In the genomic region with DNA sequence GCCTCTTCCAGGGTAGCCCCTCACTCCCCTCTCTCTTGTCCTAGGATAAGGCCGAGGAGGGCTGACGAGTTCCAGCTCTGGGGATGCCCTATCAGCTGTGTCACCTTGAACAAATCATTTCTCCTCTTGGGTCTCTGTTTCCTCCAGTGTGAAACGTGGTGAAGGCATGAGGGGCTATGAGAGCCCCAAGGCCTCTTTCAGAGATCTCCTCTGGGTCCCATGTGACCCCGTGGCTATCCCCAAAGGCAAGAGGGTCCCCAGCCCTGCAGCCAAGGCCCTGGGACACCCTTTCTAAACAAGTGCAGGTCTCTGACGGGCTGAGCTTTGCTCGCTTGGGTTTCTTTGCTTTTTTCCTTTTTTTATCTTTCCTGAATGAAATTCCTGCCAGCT, we compare ENCODE assay signal across 8 cellular contexts. TPM values are rescaled to one million over a fixed set of nuclear protein-coding genes. Genes with fewer than 3 reads are reported as not detected.
DNase-seq lines count a peak whose midpoint lies in the region; ATAC-seq and TF ChIP-seq lines count a peak whose summit lies in the region.

No MANE protein-coding gene starts in this region.

- H3K27me3 Mint-ChIP-seq in activated T-cell treated with anti-CD3 and anti-CD28 coated beads, Interleukin-2, amount 50 U/mL, for 4 hours (ENCODE audit: low read depth) = peaks cover 39% of the 10 kb centered on the region
- H3K27me3 Mint-ChIP-seq in activated naive CD8-positive, alpha-beta T cell treated with anti-CD3 and anti-CD28 coated beads, Interleukin-2, amount 50 U/mL, for 24 hours = peaks cover 30% of the 10 kb centered on the region

- TF ChIP-seq POLR2A in suprapubic skin (IDR thresholded peaks at IDR 0.05) = no peak

- peaks cover 16% of the 10 kb centered on the region for H3K4me1 ChIP-seq in suprapubic skin

- H3K4me3 Mint-ChIP-seq in activated T-cell treated with anti-CD3 and anti-CD28 coated beads, Interleukin-2, amount 50 U/mL, for 4 hours = peak overlapping the region; percentile 73
- H3K4me3 Mint-ChIP-seq in activated naive CD8-positive, alpha-beta T cell treated with anti-CD3 and anti-CD28 coated beads, Interleukin-2, amount 50 U/mL, for 24 hours = peak overlapping the region; percentile 58

- no peaks in the 10 kb centered on the region for H3K36me3 ChIP-seq in kidney epithelial cell (ENCODE audit: control insufficient read depth, insufficient read depth, low read length)
- H3K36me3 ChIP-seq in suprapubic skin = no peaks in the 10 kb centered on the region

- no peaks in the 10 kb centered on the region for H3K9me3 Mint-ChIP-seq in activated T-cell treated with anti-CD3 and anti-CD28 coated beads, Interleukin-2, amount 50 U/mL, for 4 hours
- H3K9me3 Mint-ChIP-seq in activated naive CD8-positive, alpha-beta T cell treated with anti-CD3 and anti-CD28 coated beads, Interleukin-2, amount 50 U/mL, for 24 hours = no peaks in the 10 kb centered on the region

- no peak for DNase-seq in activated T-cell treated with anti-CD3 and anti-CD28 coated beads, Interleukin-2, amount 50 U/mL, for 4 hours
- no peak for DNase-seq in activated T-cell treated with anti-CD3 and anti-CD28 coated beads, Interleukin-2, amount 50 U/mL, for 1 hour
- DNase-seq in activated naive CD8-positive, alpha-beta T cell treated with anti-CD3 and anti-CD28 coated beads, Interleukin-2, amount 50 U/mL, for 24 hours = no peak
- DNase-seq in kidney epithelial cell (ENCODE audit: low read depth) = no peak
- DNase-seq in suprapubic skin (ENCODE audit: low spot score in 2 of 2) = no peak
- no peak for DNase-seq in NCI-H2029 treated with DMSO at 0.1 percent for 48 hours (lab: John Stamatoyannopoulos, UW)
- DNase-seq in NCI-H1048 (lab: John Stamatoyannopoulos, UW) = no peak

- peak in 1 of 2 donors; percentile 8 for ATAC-seq in activated T-cell treated with anti-CD3 and anti-CD28 coated beads, Interleukin-2, amount 50 U/mL, for 4 hours
- no peak for ATAC-seq in activated naive CD8-positive, alpha-beta T cell treated with anti-CD3 and anti-CD28 coated beads, Interleukin-2, amount 50 U/mL, for 24 hours
- ATAC-seq in GM21423 (IDR thresholded peaks at IDR 0.05; ENCODE audit: unreplicated experiment) = no peak

- peaks cover 10% of the 10 kb centered on the region for H3K4me1 Mint-ChIP-seq in activated T-cell treated with anti-CD3 and anti-CD28 coated beads, Interleukin-2, amount 50 U/mL, for 4 hours (ENCODE audit: low read depth)
- peaks cover 9% of the 10 kb centered on the region for H3K4me1 Mint-ChIP-seq in activated naive CD8-positive, alpha-beta T cell treated with anti-CD3 and anti-CD28 coated beads, Interleukin-2, amount 50 U/mL, for 24 hours

- H3K27me3 ChIP-seq in kidney epithelial cell (ENCODE audit: control insufficient read depth, insufficient read depth, low read length) (no peaks in the 10 kb centered on the region), suprapubic skin (peaks cover 6% of the 10 kb centered on the region)

- H3K36me3 Mint-ChIP-seq in activated T-cell treated with anti-CD3 and anti-CD28 coated beads, Interleukin-2, amount 50 U/mL, for 4 hours (ENCODE audit: insufficient read depth) = no peaks in the 10 kb centered on the region
- H3K36me3 Mint-ChIP-seq in activated naive CD8-positive, alpha-beta T cell treated with anti-CD3 and anti-CD28 coated beads, Interleukin-2, amount 50 U/mL, for 24 hours (ENCODE audit: low read depth) = no peaks in the 10 kb centered on the region

- no peak overlapping the region for H3K27ac ChIP-seq in suprapubic skin

- 5% methylated on average over 6 of the region's 6 CpGs for WGBS in suprapubic skin

- H3K27ac Mint-ChIP-seq in activated naive CD8-positive, alpha-beta T cell treated with anti-CD3 and anti-CD28 coated beads, Interleukin-2, amount 50 U/mL, for 24 hours = no peak overlapping the region

- TF ChIP-seq EP300 in suprapubic skin (IDR thresholded peaks at IDR 0.05) = no peak

- H3K4me3 ChIP-seq in kidney epithelial cell (ENCODE audit: low read depth, low read length) (peak overlapping the region; percentile 64), suprapubic skin (peak overlapping the region; percentile 54)

- no peaks in the 10 kb centered on the region for H3K9me3 ChIP-seq in suprapubic skin

- TF ChIP-seq CTCF in kidney epithelial cell (IDR thresholded peaks at IDR 0.05; ENCODE audit: insufficient read depth, low read length, poor library complexity, severe bottlenecking) (no peak), suprapubic skin (IDR thresholded peaks at IDR 0.05) (no peak)

RNA-seq across cellular contexts. Expression of a gene that starts 25.5 kb away (rescaled TPM):
- 10 to 100 TPM; 50.5 to 63.1 (median 54.3) TPM for total RNA-seq in activated T-cell treated with anti-CD3 and anti-CD28 coated beads, Interleukin-2, amount 50 U/mL, for 4 hours
- total RNA-seq in kidney epithelial cell = 101 and 103 TPM in 2 replicates
- total RNA-seq in suprapubic skin = 100 to 1,000 TPM; 105 to 115 (median 109) TPM
